Comparison of ENCODE assay signal across 1 cellular context in the genomic region with DNA sequence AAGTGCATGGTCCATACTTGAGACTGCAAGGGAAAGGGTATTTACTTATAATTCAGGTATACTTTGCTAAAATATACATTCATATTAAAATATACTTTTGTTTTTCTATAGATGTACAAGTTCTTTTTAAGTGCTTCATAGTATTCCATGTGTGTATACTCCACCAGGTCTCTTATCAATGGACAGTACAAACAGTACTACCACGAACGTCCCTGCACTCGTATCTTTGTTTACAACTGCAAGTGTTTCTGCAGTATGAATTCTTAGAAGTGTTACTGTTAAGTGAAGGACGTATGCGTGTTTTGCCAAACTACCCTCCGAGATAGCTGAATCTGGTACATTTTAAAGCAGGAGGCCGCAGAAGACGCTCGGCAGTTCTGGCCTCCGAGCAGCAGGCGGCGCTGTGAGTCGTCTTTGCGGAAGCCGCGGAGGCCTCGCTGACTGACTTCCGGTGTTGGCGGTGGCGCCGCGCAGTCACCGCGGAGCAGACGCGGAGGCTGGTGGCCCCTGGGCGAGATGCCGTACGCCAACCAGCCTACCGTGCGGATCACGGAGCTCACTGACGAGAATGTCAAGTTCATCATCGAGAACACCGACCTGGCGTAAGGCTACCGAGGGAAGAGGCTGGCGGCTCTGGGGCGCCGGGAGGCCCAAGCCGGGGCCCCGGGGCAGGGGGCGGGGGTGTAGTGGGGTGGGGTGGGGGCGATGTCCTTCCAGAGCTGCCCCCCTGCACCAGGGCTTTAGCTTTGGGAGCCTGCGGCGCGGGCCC.
TF ChIP-seq lines count a peak whose summit lies in the region.

A gene (plus strand): TSS at position 471 of the 769 bp plus-strand sequence. CDS start 46 bp downstream, at position 517.

TF ChIP-seq in SK-N-SH, 30 proteins besides CTCF, POLR2A, EP300 and RAD21 (continued from another document):
- TF ChIP-seq, protein P1, sequence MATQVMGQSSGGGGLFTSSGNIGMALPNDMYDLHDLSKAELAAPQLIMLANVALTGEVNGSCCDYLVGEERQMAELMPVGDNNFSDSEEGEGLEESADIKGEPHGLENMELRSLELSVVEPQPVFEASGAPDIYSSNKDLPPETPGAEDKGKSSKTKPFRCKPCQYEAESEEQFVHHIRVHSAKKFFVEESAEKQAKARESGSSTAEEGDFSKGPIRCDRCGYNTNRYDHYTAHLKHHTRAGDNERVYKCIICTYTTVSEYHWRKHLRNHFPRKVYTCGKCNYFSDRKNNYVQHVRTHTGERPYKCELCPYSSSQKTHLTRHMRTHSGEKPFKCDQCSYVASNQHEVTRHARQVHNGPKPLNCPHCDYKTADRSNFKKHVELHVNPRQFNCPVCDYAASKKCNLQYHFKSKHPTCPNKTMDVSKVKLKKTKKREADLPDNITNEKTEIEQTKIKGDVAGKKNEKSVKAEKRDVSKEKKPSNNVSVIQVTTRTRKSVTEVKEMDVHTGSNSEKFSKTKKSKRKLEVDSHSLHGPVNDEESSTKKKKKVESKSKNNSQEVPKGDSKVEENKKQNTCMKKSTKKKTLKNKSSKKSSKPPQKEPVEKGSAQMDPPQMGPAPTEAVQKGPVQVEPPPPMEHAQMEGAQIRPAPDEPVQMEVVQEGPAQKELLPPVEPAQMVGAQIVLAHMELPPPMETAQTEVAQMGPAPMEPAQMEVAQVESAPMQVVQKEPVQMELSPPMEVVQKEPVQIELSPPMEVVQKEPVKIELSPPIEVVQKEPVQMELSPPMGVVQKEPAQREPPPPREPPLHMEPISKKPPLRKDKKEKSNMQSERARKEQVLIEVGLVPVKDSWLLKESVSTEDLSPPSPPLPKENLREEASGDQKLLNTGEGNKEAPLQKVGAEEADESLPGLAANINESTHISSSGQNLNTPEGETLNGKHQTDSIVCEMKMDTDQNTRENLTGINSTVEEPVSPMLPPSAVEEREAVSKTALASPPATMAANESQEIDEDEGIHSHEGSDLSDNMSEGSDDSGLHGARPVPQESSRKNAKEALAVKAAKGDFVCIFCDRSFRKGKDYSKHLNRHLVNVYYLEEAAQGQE (IDR thresholded peaks at IDR 0.05; ENCODE audit: low read depth, low read length): 0 out of 2 replicates have a peak, but pooled peaks have one; percentile 50
- TF ChIP-seq NFIC (IDR thresholded peaks at IDR 0.05; ENCODE audit: borderline replicate concordance): no peak
- peak; percentile 96 for TF ChIP-seq GABPA (IDR thresholded peaks at IDR 0.05; ENCODE audit: low read depth)
- peak; percentile 91 for TF ChIP-seq CHD2 (IDR thresholded peaks at IDR 0.05; ENCODE audit: low read length, partially characterized antibody)
- TF ChIP-seq, protein P2, sequence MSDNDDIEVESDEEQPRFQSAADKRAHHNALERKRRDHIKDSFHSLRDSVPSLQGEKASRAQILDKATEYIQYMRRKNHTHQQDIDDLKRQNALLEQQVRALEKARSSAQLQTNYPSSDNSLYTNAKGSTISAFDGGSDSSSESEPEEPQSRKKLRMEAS (IDR thresholded peaks at IDR 0.05; ENCODE audit: low read depth): peak; percentile 80
- TF ChIP-seq, protein P3, sequence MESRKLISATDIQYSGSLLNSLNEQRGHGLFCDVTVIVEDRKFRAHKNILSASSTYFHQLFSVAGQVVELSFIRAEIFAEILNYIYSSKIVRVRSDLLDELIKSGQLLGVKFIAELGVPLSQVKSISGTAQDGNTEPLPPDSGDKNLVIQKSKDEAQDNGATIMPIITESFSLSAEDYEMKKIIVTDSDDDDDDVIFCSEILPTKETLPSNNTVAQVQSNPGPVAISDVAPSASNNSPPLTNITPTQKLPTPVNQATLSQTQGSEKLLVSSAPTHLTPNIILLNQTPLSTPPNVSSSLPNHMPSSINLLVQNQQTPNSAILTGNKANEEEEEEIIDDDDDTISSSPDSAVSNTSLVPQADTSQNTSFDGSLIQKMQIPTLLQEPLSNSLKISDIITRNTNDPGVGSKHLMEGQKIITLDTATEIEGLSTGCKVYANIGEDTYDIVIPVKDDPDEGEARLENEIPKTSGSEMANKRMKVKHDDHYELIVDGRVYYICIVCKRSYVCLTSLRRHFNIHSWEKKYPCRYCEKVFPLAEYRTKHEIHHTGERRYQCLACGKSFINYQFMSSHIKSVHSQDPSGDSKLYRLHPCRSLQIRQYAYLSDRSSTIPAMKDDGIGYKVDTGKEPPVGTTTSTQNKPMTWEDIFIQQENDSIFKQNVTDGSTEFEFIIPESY (IDR thresholded peaks at IDR 0.05; ENCODE audit: borderline replicate concordance, low read depth): peak; percentile 73; the same call in 1 of the 2 replicates
- TF ChIP-seq SMC3 (IDR thresholded peaks at IDR 0.05; ENCODE audit: low read depth, low read length): peak; percentile 46; the same call in 1 of the 2 replicates
- peak; percentile 50 for TF ChIP-seq RCOR1 (IDR thresholded peaks at IDR 0.05; ENCODE audit: low read length)
